ENCODE assay signal across 2 cellular contexts in the genomic region with DNA sequence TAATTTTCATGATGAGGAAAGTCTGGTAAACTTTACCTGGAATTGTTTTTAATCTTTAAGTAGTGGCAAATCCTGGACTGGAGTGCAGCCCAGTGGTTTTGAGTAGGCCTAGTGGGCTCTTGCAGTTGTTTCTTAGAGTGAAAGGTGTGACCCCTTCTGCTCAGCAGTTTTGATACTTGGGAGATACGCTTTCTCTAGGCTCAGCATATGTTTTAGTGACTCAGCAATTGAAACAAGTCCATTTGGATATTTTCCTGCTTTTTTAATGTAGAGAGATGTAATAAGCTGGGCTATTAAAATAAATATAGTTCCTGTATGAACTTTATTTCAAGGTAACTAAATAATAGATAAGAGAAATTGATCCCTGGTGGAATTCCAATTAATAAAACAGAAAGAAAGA.
TF ChIP-seq lines count a peak whose summit lies in the region.

No MANE protein-coding gene starts in this region.

TF ChIP-seq in GM23338, 12 proteins besides CTCF, POLR2A, EP300 and RAD21 (continued from another document):
- TF ChIP-seq, protein P1, sequence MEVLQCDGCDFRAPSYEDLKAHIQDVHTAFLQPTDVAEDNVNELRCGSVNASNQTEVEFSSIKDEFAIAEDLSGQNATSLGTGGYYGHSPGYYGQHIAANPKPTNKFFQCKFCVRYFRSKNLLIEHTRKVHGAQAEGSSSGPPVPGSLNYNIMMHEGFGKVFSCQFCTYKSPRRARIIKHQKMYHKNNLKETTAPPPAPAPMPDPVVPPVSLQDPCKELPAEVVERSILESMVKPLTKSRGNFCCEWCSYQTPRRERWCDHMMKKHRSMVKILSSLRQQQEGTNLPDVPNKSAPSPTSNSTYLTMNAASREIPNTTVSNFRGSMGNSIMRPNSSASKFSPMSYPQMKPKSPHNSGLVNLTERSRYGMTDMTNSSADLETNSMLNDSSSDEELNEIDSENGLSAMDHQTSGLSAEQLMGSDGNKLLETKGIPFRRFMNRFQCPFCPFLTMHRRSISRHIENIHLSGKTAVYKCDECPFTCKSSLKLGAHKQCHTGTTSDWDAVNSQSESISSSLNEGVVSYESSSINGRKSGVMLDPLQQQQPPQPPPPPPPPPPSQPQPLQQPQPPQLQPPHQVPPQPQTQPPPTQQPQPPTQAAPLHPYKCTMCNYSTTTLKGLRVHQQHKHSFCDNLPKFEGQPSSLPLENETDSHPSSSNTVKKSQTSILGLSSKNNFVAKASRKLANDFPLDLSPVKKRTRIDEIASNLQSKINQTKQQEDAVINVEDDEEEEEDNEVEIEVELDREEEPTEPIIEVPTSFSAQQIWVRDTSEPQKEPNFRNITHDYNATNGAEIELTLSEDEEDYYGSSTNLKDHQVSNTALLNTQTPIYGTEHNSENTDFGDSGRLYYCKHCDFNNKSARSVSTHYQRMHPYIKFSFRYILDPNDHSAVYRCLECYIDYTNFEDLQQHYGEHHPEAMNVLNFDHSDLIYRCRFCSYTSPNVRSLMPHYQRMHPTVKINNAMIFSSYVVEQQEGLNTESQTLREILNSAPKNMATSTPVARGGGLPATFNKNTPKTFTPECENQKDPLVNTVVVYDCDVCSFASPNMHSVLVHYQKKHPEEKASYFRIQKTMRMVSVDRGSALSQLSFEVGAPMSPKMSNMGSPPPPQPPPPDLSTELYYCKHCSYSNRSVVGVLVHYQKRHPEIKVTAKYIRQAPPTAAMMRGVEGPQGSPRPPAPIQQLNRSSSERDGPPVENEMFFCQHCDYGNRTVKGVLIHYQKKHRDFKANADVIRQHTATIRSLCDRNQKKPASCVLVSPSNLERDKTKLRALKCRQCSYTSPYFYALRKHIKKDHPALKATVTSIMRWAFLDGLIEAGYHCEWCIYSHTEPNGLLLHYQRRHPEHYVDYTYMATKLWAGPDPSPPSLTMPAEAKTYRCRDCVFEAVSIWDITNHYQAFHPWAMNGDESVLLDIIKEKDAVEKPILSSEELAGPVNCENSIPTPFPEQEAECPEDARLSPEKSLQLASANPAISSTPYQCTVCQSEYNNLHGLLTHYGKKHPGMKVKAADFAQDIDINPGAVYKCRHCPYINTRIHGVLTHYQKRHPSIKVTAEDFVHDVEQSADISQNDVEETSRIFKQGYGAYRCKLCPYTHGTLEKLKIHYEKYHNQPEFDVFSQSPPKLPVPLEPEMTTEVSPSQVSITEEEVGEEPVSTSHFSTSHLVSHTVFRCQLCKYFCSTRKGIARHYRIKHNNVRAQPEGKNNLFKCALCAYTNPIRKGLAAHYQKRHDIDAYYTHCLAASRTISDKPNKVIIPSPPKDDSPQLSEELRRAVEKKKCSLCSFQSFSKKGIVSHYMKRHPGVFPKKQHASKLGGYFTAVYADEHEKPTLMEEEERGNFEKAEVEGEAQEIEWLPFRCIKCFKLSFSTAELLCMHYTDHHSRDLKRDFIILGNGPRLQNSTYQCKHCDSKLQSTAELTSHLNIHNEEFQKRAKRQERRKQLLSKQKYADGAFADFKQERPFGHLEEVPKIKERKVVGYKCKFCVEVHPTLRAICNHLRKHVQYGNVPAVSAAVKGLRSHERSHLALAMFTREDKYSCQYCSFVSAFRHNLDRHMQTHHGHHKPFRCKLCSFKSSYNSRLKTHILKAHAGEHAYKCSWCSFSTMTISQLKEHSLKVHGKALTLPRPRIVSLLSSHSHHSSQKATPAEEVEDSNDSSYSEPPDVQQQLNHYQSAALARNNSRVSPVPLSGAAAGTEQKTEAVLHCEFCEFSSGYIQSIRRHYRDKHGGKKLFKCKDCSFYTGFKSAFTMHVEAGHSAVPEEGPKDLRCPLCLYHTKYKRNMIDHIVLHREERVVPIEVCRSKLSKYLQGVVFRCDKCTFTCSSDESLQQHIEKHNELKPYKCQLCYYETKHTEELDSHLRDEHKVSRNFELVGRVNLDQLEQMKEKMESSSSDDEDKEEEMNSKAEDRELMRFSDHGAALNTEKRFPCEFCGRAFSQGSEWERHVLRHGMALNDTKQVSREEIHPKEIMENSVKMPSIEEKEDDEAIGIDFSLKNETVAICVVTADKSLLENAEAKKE (CRISPR knock-in tag; IDR thresholded peaks at IDR 0.05): no peak
- TF ChIP-seq NANOG (IDR thresholded peaks at IDR 0.05; ENCODE audit: borderline replicate concordance) (no peak), ZNF331 (CRISPR knock-in tag; IDR thresholded peaks at IDR 0.05; ENCODE audit: low read depth) (no peak), POLR2AphosphoS5 (IDR thresholded peaks at IDR 0.05; ENCODE audit: low read depth) (no peak), CREB1 (CRISPR knock-in tag; IDR thresholded peaks at IDR 0.05; ENCODE audit: low read depth) (no peak), STAT1 (IDR thresholded peaks at IDR 0.05; ENCODE audit: unreplicated experiment) (no peak), JUNB (IDR thresholded peaks at IDR 0.05; ENCODE audit: unreplicated experiment) (no peak), EZH2phosphoT487 (IDR thresholded peaks at IDR 0.05; ENCODE audit: unreplicated experiment) (no peak)
- TF ChIP-seq, protein P2, sequence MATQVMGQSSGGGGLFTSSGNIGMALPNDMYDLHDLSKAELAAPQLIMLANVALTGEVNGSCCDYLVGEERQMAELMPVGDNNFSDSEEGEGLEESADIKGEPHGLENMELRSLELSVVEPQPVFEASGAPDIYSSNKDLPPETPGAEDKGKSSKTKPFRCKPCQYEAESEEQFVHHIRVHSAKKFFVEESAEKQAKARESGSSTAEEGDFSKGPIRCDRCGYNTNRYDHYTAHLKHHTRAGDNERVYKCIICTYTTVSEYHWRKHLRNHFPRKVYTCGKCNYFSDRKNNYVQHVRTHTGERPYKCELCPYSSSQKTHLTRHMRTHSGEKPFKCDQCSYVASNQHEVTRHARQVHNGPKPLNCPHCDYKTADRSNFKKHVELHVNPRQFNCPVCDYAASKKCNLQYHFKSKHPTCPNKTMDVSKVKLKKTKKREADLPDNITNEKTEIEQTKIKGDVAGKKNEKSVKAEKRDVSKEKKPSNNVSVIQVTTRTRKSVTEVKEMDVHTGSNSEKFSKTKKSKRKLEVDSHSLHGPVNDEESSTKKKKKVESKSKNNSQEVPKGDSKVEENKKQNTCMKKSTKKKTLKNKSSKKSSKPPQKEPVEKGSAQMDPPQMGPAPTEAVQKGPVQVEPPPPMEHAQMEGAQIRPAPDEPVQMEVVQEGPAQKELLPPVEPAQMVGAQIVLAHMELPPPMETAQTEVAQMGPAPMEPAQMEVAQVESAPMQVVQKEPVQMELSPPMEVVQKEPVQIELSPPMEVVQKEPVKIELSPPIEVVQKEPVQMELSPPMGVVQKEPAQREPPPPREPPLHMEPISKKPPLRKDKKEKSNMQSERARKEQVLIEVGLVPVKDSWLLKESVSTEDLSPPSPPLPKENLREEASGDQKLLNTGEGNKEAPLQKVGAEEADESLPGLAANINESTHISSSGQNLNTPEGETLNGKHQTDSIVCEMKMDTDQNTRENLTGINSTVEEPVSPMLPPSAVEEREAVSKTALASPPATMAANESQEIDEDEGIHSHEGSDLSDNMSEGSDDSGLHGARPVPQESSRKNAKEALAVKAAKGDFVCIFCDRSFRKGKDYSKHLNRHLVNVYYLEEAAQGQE (IDR thresholded peaks at IDR 0.05; ENCODE audit: unreplicated experiment): no peak
TF ChIP-seq in GM23338: peak in this region for 0.

TF ChIP-seq in WTC11, 78 proteins besides CTCF, POLR2A, EP300 and RAD21 (continued from another document):
- TF ChIP-seq, protein P3, sequence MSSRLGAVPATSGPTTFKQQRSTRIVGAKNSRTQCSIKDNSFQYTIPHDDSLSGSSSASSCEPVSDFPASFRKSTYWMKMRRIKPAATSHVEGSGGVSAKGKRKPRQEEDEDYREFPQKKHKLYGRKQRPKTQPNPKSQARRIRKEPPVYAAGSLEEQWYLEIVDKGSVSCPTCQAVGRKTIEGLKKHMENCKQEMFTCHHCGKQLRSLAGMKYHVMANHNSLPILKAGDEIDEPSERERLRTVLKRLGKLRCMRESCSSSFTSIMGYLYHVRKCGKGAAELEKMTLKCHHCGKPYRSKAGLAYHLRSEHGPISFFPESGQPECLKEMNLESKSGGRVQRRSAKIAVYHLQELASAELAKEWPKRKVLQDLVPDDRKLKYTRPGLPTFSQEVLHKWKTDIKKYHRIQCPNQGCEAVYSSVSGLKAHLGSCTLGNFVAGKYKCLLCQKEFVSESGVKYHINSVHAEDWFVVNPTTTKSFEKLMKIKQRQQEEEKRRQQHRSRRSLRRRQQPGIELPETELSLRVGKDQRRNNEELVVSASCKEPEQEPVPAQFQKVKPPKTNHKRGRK (CRISPR knock-in tag; IDR thresholded peaks at IDR 0.05; ENCODE audit: borderline replicate concordance): no peak
- TF ChIP-seq, protein P4, sequence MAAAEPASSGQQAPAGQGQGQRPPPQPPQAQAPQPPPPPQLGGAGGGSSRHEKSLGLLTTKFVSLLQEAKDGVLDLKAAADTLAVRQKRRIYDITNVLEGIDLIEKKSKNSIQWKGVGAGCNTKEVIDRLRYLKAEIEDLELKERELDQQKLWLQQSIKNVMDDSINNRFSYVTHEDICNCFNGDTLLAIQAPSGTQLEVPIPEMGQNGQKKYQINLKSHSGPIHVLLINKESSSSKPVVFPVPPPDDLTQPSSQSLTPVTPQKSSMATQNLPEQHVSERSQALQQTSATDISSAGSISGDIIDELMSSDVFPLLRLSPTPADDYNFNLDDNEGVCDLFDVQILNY (CRISPR knock-in tag; IDR thresholded peaks at IDR 0.05): no peak
- TF ChIP-seq JUN (CRISPR knock-in tag; IDR thresholded peaks at IDR 0.05) (no peak), ATF1 (CRISPR knock-in tag; IDR thresholded peaks at IDR 0.05) (no peak), ELF4 (CRISPR knock-in tag; IDR thresholded peaks at IDR 0.05; ENCODE audit: low read depth) (no peak), OVOL2 (CRISPR knock-in tag; IDR thresholded peaks at IDR 0.05; ENCODE audit: borderline replicate concordance) (no peak), ZNF219 (CRISPR knock-in tag; IDR thresholded peaks at IDR 0.05; ENCODE audit: borderline replicate concordance) (no peak)
- TF ChIP-seq, protein P5, sequence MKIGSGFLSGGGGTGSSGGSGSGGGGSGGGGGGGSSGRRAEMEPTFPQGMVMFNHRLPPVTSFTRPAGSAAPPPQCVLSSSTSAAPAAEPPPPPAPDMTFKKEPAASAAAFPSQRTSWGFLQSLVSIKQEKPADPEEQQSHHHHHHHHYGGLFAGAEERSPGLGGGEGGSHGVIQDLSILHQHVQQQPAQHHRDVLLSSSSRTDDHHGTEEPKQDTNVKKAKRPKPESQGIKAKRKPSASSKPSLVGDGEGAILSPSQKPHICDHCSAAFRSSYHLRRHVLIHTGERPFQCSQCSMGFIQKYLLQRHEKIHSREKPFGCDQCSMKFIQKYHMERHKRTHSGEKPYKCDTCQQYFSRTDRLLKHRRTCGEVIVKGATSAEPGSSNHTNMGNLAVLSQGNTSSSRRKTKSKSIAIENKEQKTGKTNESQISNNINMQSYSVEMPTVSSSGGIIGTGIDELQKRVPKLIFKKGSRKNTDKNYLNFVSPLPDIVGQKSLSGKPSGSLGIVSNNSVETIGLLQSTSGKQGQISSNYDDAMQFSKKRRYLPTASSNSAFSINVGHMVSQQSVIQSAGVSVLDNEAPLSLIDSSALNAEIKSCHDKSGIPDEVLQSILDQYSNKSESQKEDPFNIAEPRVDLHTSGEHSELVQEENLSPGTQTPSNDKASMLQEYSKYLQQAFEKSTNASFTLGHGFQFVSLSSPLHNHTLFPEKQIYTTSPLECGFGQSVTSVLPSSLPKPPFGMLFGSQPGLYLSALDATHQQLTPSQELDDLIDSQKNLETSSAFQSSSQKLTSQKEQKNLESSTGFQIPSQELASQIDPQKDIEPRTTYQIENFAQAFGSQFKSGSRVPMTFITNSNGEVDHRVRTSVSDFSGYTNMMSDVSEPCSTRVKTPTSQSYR (CRISPR knock-in tag; IDR thresholded peaks at IDR 0.05): no peak
